In the genomic region with DNA sequence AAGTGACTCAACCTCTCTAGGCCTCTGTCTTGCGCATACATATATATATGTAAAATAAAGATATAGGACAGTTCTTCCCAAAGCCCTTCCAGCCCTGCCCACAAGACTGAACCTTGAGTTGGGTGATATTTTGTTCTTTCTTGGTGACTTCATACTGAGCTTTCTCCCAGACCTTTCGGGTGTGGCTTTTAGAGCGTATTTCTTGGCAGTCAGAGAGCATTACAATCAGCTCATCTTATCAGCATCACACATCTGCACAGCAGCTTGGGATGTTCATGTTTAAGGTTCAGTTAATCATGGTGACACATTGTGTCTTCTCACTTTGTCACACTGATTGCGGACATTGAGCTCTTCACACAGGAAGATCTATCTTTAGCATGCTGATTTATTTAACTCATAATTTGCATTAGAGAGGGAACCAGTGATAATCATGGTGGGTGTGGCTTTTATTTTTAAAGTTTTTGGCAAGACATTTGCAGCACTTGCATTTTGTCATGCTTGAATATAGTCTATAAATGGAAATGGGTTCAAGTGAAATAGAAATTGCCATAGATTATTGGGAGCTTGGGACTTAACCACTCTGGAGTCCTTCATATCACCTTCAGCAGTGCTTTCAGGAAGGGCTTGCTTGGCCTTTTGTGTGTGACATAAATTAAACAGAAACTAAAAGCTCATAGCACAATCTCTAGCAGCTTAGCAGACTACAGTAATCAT, we compare ENCODE assay signal across 8 cellular contexts. TPM values are rescaled to one million over a fixed set of nuclear protein-coding genes. Genes with fewer than 3 reads are reported as not detected.
A peak's percentile ranks its signal among the peaks of the same experiment; 100 is the strongest.
DNase-seq lines count a peak whose midpoint lies in the region; ATAC-seq and TF ChIP-seq lines count a peak whose summit lies in the region.

No MANE protein-coding gene starts in this region.

- H3K4me2 ChIP-seq in mammary epithelial cell (ENCODE audit: insufficient read depth, low read depth, low read length), result no peak overlapping the region
- H3K4me2 ChIP-seq in osteoblast (ENCODE audit: insufficient read depth, low read length), result no peak overlapping the region

- BruUV-seq in mammary epithelial cell (replicated peaks; lab: Mats Ljungman, UMichigan), result no TSS peak

- peak; percentile 68 for ATAC-seq in GM21619 (IDR thresholded peaks at IDR 0.05; ENCODE audit: unreplicated experiment)

- DNase-seq in NCI-H460 (ENCODE audit: extremely low read depth, low read depth) (peak; percentile 23), mammary epithelial cell (peak; percentile 32), osteoblast (ENCODE audit: insufficient read length, low spot score, missing footprints) (peak; percentile 53), NCI-H1092 (lab: John Stamatoyannopoulos, UW) (no peak), DMS153 (lab: John Stamatoyannopoulos, UW) (no peak), NCI-H2196 (lab: John Stamatoyannopoulos, UW; ENCODE audit: unreplicated experiment) (no peak)

- H3K9me3 ChIP-seq in mammary epithelial cell (replicated peaks; ENCODE audit: insufficient read depth, low read length) (no peaks in the 10 kb centered on the region), osteoblast (ENCODE audit: low read depth, low read length) (no peaks in the 10 kb centered on the region)

- H3K79me2 ChIP-seq in mammary epithelial cell (ENCODE audit: insufficient read depth, low read length), result peaks cover 52% of the 10 kb centered on the region
- H3K79me2 ChIP-seq in osteoblast (ENCODE audit: insufficient read depth, low read length), result peaks cover 69% of the 10 kb centered on the region

- 83% methylated on average over 4 of the region's 4 CpGs for whole genome bisulfite sequencing in mammary epithelial cell (ENCODE audit: low coverage, missing lambda C conversion rate)

- H3K4me3 ChIP-seq in GM08714 (ENCODE audit: low read length) (peak overlapping the region; percentile 35; the same call in 1 of the 2 replicates), mammary epithelial cell (replicated peaks in 1 of 3; ENCODE audit: insufficient read depth in 1 of 3, low read depth in 2 of 3, low read length in 3 of 3) (no peak overlapping the region), osteoblast (ENCODE audit: insufficient read depth, low read length) (no peak overlapping the region)

- H3K36me3 ChIP-seq in mammary epithelial cell (ENCODE audit: insufficient read depth, low read length) (peaks cover 3% of the 10 kb centered on the region), osteoblast (ENCODE audit: insufficient read depth, low read length) (peaks cover 5% of the 10 kb centered on the region)

- intact Hi-C loops in mammary epithelial cell (cut with micrococcal nuclease), result no loop called here

- CTCF ChIA-PET in mammary epithelial cell (lab: Charles Lee; ENCODE audit: low non-redundant PET), result no interaction called here

- dilution Hi-C loops in mammary epithelial cell (cut with HindIII; ENCODE audit: low sequenced_read_pairs), result no loop called here

- H2AFZ ChIP-seq in mammary epithelial cell (ENCODE audit: low read depth, low read length) (no peak overlapping the region), osteoblast (ENCODE audit: low read length) (no peak overlapping the region)

- H3K27me3 ChIP-seq in mammary epithelial cell (ENCODE audit: insufficient read depth, low read length) (no peaks in the 10 kb centered on the region), osteoblast (ENCODE audit: insufficient read depth, low read length) (no peaks in the 10 kb centered on the region)

- H4K20me1 ChIP-seq in mammary epithelial cell (ENCODE audit: insufficient read depth, low read length) (no peaks in the 10 kb centered on the region), osteoblast (ENCODE audit: insufficient read depth, low read length) (peaks cover 13% of the 10 kb centered on the region)

- in situ Hi-C loops in mammary epithelial cell (cut with MboI; ENCODE audit: low sequenced_read_pairs in 2 of 2), result no loop called here

- TF ChIP-seq CTCF in mammary epithelial cell (conservative IDR thresholded peaks at IDR 0.05 in 1 of 2, IDR thresholded peaks at IDR 0.05 in 1 of 2; ENCODE audit: extremely low read depth in 1 of 2, insufficient read depth in 1 of 2, low read depth in 1 of 2, low read length in 2 of 2) (no peak), osteoblast (IDR thresholded peaks at IDR 0.05; ENCODE audit: extremely low read depth, low read depth, low read length) (no peak)

- no peak overlapping the region for H3K9ac ChIP-seq in mammary epithelial cell (ENCODE audit: insufficient read depth, low read length)

- H3K27ac ChIP-seq in mammary epithelial cell (ENCODE audit: insufficient read depth, low read depth, low read length) (no peak overlapping the region), osteoblast (ENCODE audit: low read depth, low read length) (no peak overlapping the region)

- H3K4me1 ChIP-seq in mammary epithelial cell (ENCODE audit: insufficient read depth, low read length) (peaks cover 6% of the 10 kb centered on the region), osteoblast (ENCODE audit: insufficient read depth, low read length) (no peaks in the 10 kb centered on the region)

RNA-seq across cellular contexts. Expression of gene KIF3B, which starts 8.3 kb away (rescaled TPM):
- total RNA-seq in NCI-H460 (2014; rRNA removed; shearing (Covaris generic)), result 22.5 and 25.4 TPM in 2 replicates
- 8.7 and 12.4 TPM in 2 replicates for polyA plus RNA-seq in NCI-H460 (2014; cell fraction: nucleus; rRNA removed)
- 10 to 100 TPM; 24.2 to 25.5 TPM for total RNA-seq in mammary epithelial cell
- 18.1 TPM for polyA plus RNA-seq in mammary epithelial cell
- 34.3 TPM for polyA minus RNA-seq in mammary epithelial cell
- 37.4 and 39.4 TPM in 2 replicates for total RNA-seq in osteoblast

Comparison
In these comparisons a context has a peak if more than half of its experiments do, and no peak if none do; other contexts are left out.
1. DNase-seq: peak in NCI-H460 (single experiment), mammary epithelial cell (single experiment) and osteoblast (single experiment); none in NCI-H1092 (single experiment), DMS153 (single experiment) and NCI-H2196 (single experiment).